Comparison of ENCODE assay signal across 19 cellular contexts in the genomic region with DNA sequence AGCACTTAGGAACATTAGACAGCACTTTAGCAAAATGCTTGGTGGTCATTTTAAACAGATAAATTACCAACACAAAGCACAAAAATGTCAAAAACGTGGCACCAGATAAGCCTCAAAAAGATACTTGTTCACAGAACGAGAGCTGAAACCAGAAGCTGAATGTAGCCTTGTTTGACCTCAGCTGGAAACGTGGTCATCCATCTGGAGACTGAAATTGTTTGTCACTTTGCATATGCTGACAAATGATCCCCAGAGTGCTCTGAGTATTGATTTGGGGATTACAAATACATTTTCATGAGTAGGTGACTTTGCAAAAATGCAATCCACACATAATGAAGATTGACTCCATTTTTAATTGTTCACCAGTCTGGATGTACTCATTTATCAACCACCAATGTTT.
DNase-seq lines count a peak whose midpoint lies in the region; ATAC-seq and TF ChIP-seq lines count a peak whose summit lies in the region.
"Had no signal": no experiment of that assay in that cellular context is flagged by ENCODE, and none has a peak within 500 bp of the region (broad histone marks: within the 10 kb centered on the region; RNA-seq: fewer than 3 reads in every experiment).

No MANE protein-coding gene starts in this region.

- H3K27me3 ChIP-seq in MG63 (no peaks in the 10 kb centered on the region), body of pancreas (no peaks in the 10 kb centered on the region)
- H3K27me3 ChIP-seq: heart right ventricle, stomach had no signal

- no peaks in the 10 kb centered on the region for H3K36me3 ChIP-seq in MG63
- H3K36me3 ChIP-seq in body of pancreas (replicated peaks in 1 of 2; ENCODE audit: insufficient read depth in 1 of 2, low read depth in 2 of 2), result no peaks in the 10 kb centered on the region
- H3K36me3 ChIP-seq: heart right ventricle, stomach had no signal

- no peak overlapping the region for H3K27ac ChIP-seq in body of pancreas
- H3K27ac ChIP-seq: heart right ventricle, stomach had no signal

- H3K4me3 ChIP-seq in MG63, result no peak overlapping the region
- H3K4me3 ChIP-seq in body of pancreas, result no peak overlapping the region
- H3K4me3 ChIP-seq: heart right ventricle, stomach had no signal

- intact Hi-C loops in body of pancreas (cut with DNase I), result no loop called here

- DNase-seq in amniotic epithelial cell (ENCODE audit: low read depth) (peak; percentile 8), MG63 (no peak), RKO (ENCODE audit: low spot score) (no peak), body of pancreas (no peak)
- DNase-seq: activated CD4-positive, alpha-beta T cell treated with anti-CD3 and anti-CD28 coated beads for 48 hours; activated naive CD4-positive, alpha-beta T cell treated with anti-CD3 and anti-CD28 coated beads, Interleukin-2, amount 50 U/mL, for 16 hours; heart right ventricle; kidney; NCI-H1436 treated with DMSO at 0.1 percent for 48 hours; NCI-H446 treated with DMSO at 0.1 percent for 48 hours; nephron progenitor cell; stomach had no signal

- 5 to 9% methylated on average over 3 of the region's 3 CpGs for WGBS in body of pancreas, 2 donors

- ATAC-seq in GM18907 (IDR thresholded peaks at IDR 0.05; ENCODE audit: unreplicated experiment) (peak; percentile 81), GM21619 (IDR thresholded peaks at IDR 0.05; ENCODE audit: unreplicated experiment) (peak; percentile 58), HG03196 (IDR thresholded peaks at IDR 0.05; ENCODE audit: unreplicated experiment) (peak; percentile 43), GM21390 (IDR thresholded peaks at IDR 0.05; ENCODE audit: unreplicated experiment) (no peak), body of pancreas (no peak)
- ATAC-seq: esophagus mucosa, heart right ventricle, Panc1, SK-N-SH treated with all-trans-retinoic acid at 6 μM for 48 hours had no signal

- no peaks in the 10 kb centered on the region for H3K4me1 ChIP-seq in body of pancreas
- H3K4me1 ChIP-seq: heart right ventricle, stomach had no signal

- TF ChIP-seq CTCF in body of pancreas (IDR thresholded peaks at IDR 0.05), result no peak

- no peaks in the 10 kb centered on the region for H3K9me3 ChIP-seq in MG63
- H3K9me3 ChIP-seq in body of pancreas, result no peaks in the 10 kb centered on the region
- H3K9me3 ChIP-seq: stomach had no signal

- no peak for TF ChIP-seq POLR2A in body of pancreas (IDR thresholded peaks at IDR 0.05)

Comparison
In these comparisons a context has a peak if more than half of its experiments do, and no peak if none do; other contexts are left out.
1. ATAC-seq: peak in GM18907 (single experiment), GM21619 (single experiment) and HG03196 (single experiment); none in GM21390 (single experiment) and body of pancreas (single experiment).